In the genomic region with DNA sequence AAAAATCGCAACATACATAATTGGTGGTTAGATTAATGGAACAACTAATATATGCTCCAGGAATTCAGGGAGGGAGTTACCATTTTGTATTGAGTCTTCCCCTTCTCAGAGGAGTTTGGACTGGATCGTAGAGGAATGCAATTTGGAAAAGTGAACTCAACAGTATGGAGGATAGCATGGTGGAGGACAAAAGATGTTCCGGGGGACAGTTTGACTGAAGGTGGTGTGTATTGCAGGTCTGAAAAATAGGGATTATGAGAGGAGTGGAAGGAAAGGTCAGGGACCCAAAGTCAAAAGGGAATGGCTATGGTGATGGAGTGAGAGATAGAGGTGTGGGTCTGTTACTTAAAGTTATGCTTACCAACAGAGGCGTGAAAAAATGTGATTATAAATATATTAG, we compare ENCODE assay signal across 8 cellular contexts. TPM values are rescaled to one million over a fixed set of nuclear protein-coding genes. Genes with fewer than 3 reads are reported as not detected.
DNase-seq lines count a peak whose midpoint lies in the region; ATAC-seq and TF ChIP-seq lines count a peak whose summit lies in the region.

No MANE protein-coding gene starts in this region.

- H3K9me3 Mint-ChIP-seq in activated T-cell treated with anti-CD3 and anti-CD28 coated beads, Interleukin-2, amount 50 U/mL, for 24 hours: no peaks in the 10 kb centered on the region
- H3K9me3 Mint-ChIP-seq in activated naive CD8-positive, alpha-beta T cell treated with anti-CD3 and anti-CD28 coated beads, Interleukin-2, amount 50 U/mL, for 24 hours: no peaks in the 10 kb centered on the region

- H3K4me3 ChIP-seq in testis: peak overlapping the region; percentile 84 to 93

- no peak for TF ChIP-seq POLR2A in testis (IDR thresholded peaks at IDR 0.05)

- DNase-seq in activated T-cell treated with anti-CD3 and anti-CD28 coated beads, Interleukin-2, amount 50 U/mL, for 24 hours: no peak
- DNase-seq in activated T-cell treated with anti-CD3 and anti-CD28 coated beads, Interleukin-2, amount 50 U/mL, for 1 hour: no peak
- no peak for DNase-seq in activated naive CD8-positive, alpha-beta T cell treated with anti-CD3 and anti-CD28 coated beads, Interleukin-2, amount 50 U/mL, for 24 hours
- peak; percentile 26 for DNase-seq in left kidney (ENCODE audit: low read depth, low spot score)
- DNase-seq in testis: no peak
- no peak for DNase-seq in central memory CD4-positive, alpha-beta T cell

- no peaks in the 10 kb centered on the region for H3K27me3 Mint-ChIP-seq in activated T-cell treated with anti-CD3 and anti-CD28 coated beads, Interleukin-2, amount 50 U/mL, for 24 hours
- no peaks in the 10 kb centered on the region for H3K27me3 Mint-ChIP-seq in activated naive CD8-positive, alpha-beta T cell treated with anti-CD3 and anti-CD28 coated beads, Interleukin-2, amount 50 U/mL, for 24 hours

- no peak for TF ChIP-seq CTCF in testis (IDR thresholded peaks at IDR 0.05)

- WGBS in testis, 2 donors: 52 to 65% methylated on average over 4 of the region's 4 CpGs

- H3K9me3 ChIP-seq in testis: no peaks in the 10 kb centered on the region

- H3K4me3 Mint-ChIP-seq in activated T-cell treated with anti-CD3 and anti-CD28 coated beads, Interleukin-2, amount 50 U/mL, for 24 hours: peak overlapping the region; percentile 97
- peak overlapping the region; percentile 95 for H3K4me3 Mint-ChIP-seq in activated naive CD8-positive, alpha-beta T cell treated with anti-CD3 and anti-CD28 coated beads, Interleukin-2, amount 50 U/mL, for 24 hours

- peak overlapping the region in 1 of 2 donors; percentile 96 for H3K27ac ChIP-seq in testis

- peaks cover 74% of the 10 kb centered on the region for H3K36me3 Mint-ChIP-seq in activated T-cell treated with anti-CD3 and anti-CD28 coated beads, Interleukin-2, amount 50 U/mL, for 24 hours (ENCODE audit: low read depth)
- H3K36me3 Mint-ChIP-seq in activated naive CD8-positive, alpha-beta T cell treated with anti-CD3 and anti-CD28 coated beads, Interleukin-2, amount 50 U/mL, for 24 hours (ENCODE audit: low read depth): peaks cover 33% of the 10 kb centered on the region

- no peak for ATAC-seq in activated naive CD8-positive, alpha-beta T cell treated with anti-CD3 and anti-CD28 coated beads, Interleukin-2, amount 50 U/mL, for 24 hours
- ATAC-seq in HG03097 (IDR thresholded peaks at IDR 0.05; ENCODE audit: low FRiP score, unreplicated experiment) (no peak), GM18907 (IDR thresholded peaks at IDR 0.05; ENCODE audit: unreplicated experiment) (no peak)

- H3K36me3 ChIP-seq in testis (ENCODE audit: low read depth, missing control alignments): no peaks in the 10 kb centered on the region

- H3K4me1 ChIP-seq in testis: peaks cover 15% of the 10 kb centered on the region

- H3K4me1 Mint-ChIP-seq in activated T-cell treated with anti-CD3 and anti-CD28 coated beads, Interleukin-2, amount 50 U/mL, for 24 hours (ENCODE audit: low read depth): peaks cover 48% of the 10 kb centered on the region
- H3K4me1 Mint-ChIP-seq in activated naive CD8-positive, alpha-beta T cell treated with anti-CD3 and anti-CD28 coated beads, Interleukin-2, amount 50 U/mL, for 24 hours: peaks cover 40% of the 10 kb centered on the region

- H3K27me3 ChIP-seq in testis: no peaks in the 10 kb centered on the region

- peak overlapping the region; percentile 96 for H3K27ac Mint-ChIP-seq in activated T-cell treated with anti-CD3 and anti-CD28 coated beads, Interleukin-2, amount 50 U/mL, for 24 hours
- peak overlapping the region; percentile 94 for H3K27ac Mint-ChIP-seq in activated naive CD8-positive, alpha-beta T cell treated with anti-CD3 and anti-CD28 coated beads, Interleukin-2, amount 50 U/mL, for 24 hours

- intact Hi-C loops in testis (cut with DNase I; ENCODE audit: low total_unique reads): no loop called here

RNA-seq across cellular contexts. Expression of a gene that starts 1.5 kb away (rescaled TPM):
- 10 to 100 TPM; 58.3 to 75.4 TPM for total RNA-seq in testis
- polyA plus RNA-seq in testis (ENCODE audit: insufficient read depth, low read depth, low replicate concordance): 63.0 TPM

RNA-seq across cellular contexts. Expression of a gene that starts 15.4 kb away (rescaled TPM):
- total RNA-seq in testis: 10 to 100 TPM; 23.2 to 25.0 TPM
- polyA plus RNA-seq in testis (ENCODE audit: insufficient read depth, low read depth, low replicate concordance): 18.4 TPM

RNA-seq across cellular contexts. Expression of a gene that starts 15.6 kb away (rescaled TPM):
- 10 to 100 TPM; 45.5 to 45.7 TPM for total RNA-seq in testis
- polyA plus RNA-seq in testis (ENCODE audit: insufficient read depth, low read depth, low replicate concordance): 41.4 TPM
